ENCODE assay signal across 1 cellular context in the genomic region with DNA sequence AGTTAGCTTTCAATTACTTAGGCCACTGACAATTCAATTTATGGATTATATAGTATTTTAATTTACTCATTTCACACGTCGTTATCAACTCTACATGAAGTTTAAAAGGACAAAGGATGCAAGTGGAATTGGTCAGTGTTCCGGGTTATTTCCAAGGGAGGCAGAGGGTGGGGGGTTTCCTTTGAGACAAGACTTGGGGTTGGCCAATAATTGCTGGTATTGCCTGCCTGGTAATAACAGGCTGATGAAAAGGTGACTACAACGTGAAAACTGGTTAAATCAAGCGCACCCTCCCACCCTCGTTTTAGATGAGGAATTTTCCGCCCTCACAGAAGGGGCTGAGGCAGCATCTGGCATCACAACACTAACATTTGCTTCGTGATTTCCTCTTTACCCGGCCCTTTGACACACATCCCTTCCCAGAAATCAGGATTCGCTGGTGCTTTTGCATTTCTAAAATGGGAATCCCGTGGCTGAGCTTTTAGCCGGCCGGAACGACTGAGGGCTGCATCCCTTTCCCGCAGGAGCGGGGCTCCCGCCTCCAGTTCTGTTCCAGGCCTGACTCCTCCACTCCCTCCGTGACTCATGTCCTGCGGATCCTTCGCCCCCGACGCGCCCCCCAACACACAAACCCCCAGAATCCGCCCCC.
TF ChIP-seq lines count a peak whose summit lies in the region.

No MANE protein-coding gene starts in this region.

TF ChIP-seq in GM12878, 131 proteins besides CTCF, POLR2A, EP300 and RAD21 (continued from another document):
- TF ChIP-seq, protein P1, sequence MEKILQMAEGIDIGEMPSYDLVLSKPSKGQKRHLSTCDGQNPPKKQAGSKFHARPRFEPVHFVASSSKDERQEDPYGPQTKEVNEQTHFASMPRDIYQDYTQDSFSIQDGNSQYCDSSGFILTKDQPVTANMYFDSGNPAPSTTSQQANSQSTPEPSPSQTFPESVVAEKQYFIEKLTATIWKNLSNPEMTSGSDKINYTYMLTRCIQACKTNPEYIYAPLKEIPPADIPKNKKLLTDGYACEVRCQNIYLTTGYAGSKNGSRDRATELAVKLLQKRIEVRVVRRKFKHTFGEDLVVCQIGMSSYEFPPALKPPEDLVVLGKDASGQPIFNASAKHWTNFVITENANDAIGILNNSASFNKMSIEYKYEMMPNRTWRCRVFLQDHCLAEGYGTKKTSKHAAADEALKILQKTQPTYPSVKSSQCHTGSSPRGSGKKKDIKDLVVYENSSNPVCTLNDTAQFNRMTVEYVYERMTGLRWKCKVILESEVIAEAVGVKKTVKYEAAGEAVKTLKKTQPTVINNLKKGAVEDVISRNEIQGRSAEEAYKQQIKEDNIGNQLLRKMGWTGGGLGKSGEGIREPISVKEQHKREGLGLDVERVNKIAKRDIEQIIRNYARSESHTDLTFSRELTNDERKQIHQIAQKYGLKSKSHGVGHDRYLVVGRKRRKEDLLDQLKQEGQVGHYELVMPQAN (conservative IDR thresholded peaks at IDR 0.05), result no peak
- TF ChIP-seq BMI1 (IDR thresholded peaks at IDR 0.05; ENCODE audit: borderline replicate concordance) (no peak), POLR2AphosphoS2 (IDR thresholded peaks at IDR 0.05; ENCODE audit: low read depth, low read length) (no peak)
